10 cellular contexts compared by ENCODE assay signal in genomic region chr19:17641846-17642245, GRCh38.
"Had no signal": no experiment of that assay in that cellular context is flagged by ENCODE, and none has a peak within 500 bp of the region (broad histone marks: within the 10 kb centered on the region; RNA-seq: fewer than 3 reads in every experiment).

No MANE protein-coding gene starts in this region.

- H3K4me2 ChIP-seq: GM23338 had no signal

- FAIRE-seq: H54 had no signal

- ATAC-seq: GM23338, HCT116 had no signal

- DNase-seq: GM23248, GOT3, H7, H9, HCEC 1CT, HFFc6 had no signal

- H2AFZ ChIP-seq: GM23248, GM23338 had no signal

- H3K27ac ChIP-seq: GM23248 had no signal

- H3K4me1 ChIP-seq: HAP-1 had no signal

- H3K4me3 ChIP-seq: GM23248, GM23338, HAP-1 had no signal

- H3K9ac ChIP-seq: GM23248 had no signal

- H3K36me3 ChIP-seq: HAP-1 had no signal

- H3K9me3 ChIP-seq: HAP-1 had no signal
